In the genomic region with DNA sequence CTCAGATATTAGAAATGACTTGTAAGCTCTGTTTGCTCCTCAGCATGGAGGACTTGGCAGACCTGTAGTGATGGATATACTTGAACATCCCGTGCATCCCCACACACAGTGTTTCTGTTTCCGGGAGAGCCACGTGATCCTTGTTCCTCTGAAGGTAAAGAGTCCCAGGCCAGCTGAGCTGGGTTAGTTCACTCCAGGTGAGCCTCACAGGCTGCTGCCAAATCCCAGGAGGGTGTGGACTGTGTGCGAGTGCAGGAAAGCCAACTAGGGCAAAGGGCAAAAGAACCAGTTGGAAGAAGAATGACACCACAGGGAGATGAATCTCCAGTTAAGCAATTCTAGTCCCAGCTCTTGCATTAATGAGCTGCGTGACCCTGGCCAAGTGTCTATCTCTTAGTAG, we compare ENCODE assay signal across 18 cellular contexts. TPM values are rescaled to one million over a fixed set of nuclear protein-coding genes. Genes with fewer than 3 reads are reported as not detected.
DNase-seq lines count a peak whose midpoint lies in the region; ATAC-seq and TF ChIP-seq lines count a peak whose summit lies in the region.
"Had no signal": no experiment of that assay in that cellular context is flagged by ENCODE, and none has a peak within 500 bp of the region (broad histone marks: within the 10 kb centered on the region; RNA-seq: fewer than 3 reads in every experiment).

No MANE protein-coding gene starts in this region.

- H3K4me3 ChIP-seq in gastroesophageal sphincter (no peak overlapping the region), psoas muscle (no peak overlapping the region)
- H3K4me3 ChIP-seq: BLaER1, lung, ovary had no signal

- 63 to 64% methylated on average over 3 to 4 of the region's 5 CpGs for WGBS in gastroesophageal sphincter (ENCODE audit: low coverage in 1 of 2), 2 donors
- WGBS in psoas muscle, 3 donors, result 9 to 25% (median 12%) methylated on average over 5 of the region's 5 CpGs

- H3K27ac ChIP-seq in gastroesophageal sphincter (no peak overlapping the region), psoas muscle (peak overlapping the region; percentile 5)
- H3K27ac ChIP-seq: BLaER1, ovary had no signal

- H3K4me3 Mint-ChIP-seq in effector memory CD8-positive, alpha-beta T cell, result no peak overlapping the region
- H3K4me3 Mint-ChIP-seq: activated CD4-positive, alpha-beta T cell treated with anti-CD3 and anti-CD28 coated beads, Interleukin-2, amount 10 ng/mL, durations not matched to agents 7 days and 5 days; T-helper 17 cell had no signal

- TF ChIP-seq EP300 in gastroesophageal sphincter (IDR thresholded peaks at IDR 0.05), result no peak

- H3K27ac Mint-ChIP-seq in effector memory CD8-positive, alpha-beta T cell, result no peak overlapping the region
- H3K27ac Mint-ChIP-seq: activated CD4-positive, alpha-beta T cell treated with anti-CD3 and anti-CD28 coated beads, Interleukin-2, amount 10 ng/mL, durations not matched to agents 7 days and 5 days; T-helper 17 cell had no signal

- DNase-seq in DMS79 treated with DMSO at 0.1 percent for 48 hours (lab: John Stamatoyannopoulos, UW), result peak; percentile 13
- DNase-seq in NCI-H2196 treated with DMSO at 0.1 percent for 48 hours (lab: John Stamatoyannopoulos, UW; ENCODE audit: unreplicated experiment), result peak; percentile 74
- peak; percentile 61 to 87 for DNase-seq in psoas muscle
- no peak for DNase-seq in NCI-H748 (lab: John Stamatoyannopoulos, UW; ENCODE audit: unreplicated experiment)
- DNase-seq in effector memory CD8-positive, alpha-beta T cell, result no peak
- no peak for DNase-seq in HUDEP-2 (lab: John Stamatoyannopoulos, UW; ENCODE audit: unreplicated experiment in 76 of 76)
- DNase-seq: activated CD4-positive, alpha-beta T cell treated with anti-CD3 and anti-CD28 coated beads, Interleukin-2, amount 10 ng/mL, durations not matched to agents 7 days and 5 days; effector CD8-positive, alpha-beta T cell; GDM1; KG1; ovary; stimulated activated naive CD4-positive, alpha-beta T cell; T-helper 17 cell had no signal

- H3K4me1 ChIP-seq in gastroesophageal sphincter (peaks cover 0 to 4% (median 0%) of the 10 kb centered on the region in 3 donors), psoas muscle (peaks cover 11% of the 10 kb centered on the region)

- H3K27me3 ChIP-seq in gastroesophageal sphincter, result peaks cover 12% of the 10 kb centered on the region
- no peaks in the 10 kb centered on the region for H3K27me3 ChIP-seq in psoas muscle (ENCODE audit: insufficient read depth in 3 of 3, low read length in 2 of 3)
- H3K27me3 ChIP-seq: BLaER1, ovary had no signal

- H3K27me3 Mint-ChIP-seq in effector memory CD8-positive, alpha-beta T cell, result peaks cover 44 to 65% of the 10 kb centered on the region in 2 donors

- no peaks in the 10 kb centered on the region for H3K9me3 Mint-ChIP-seq in effector memory CD8-positive, alpha-beta T cell
- H3K9me3 Mint-ChIP-seq: activated CD4-positive, alpha-beta T cell treated with anti-CD3 and anti-CD28 coated beads, Interleukin-2, amount 10 ng/mL, durations not matched to agents 7 days and 5 days had no signal

- H3K36me3 Mint-ChIP-seq in effector memory CD8-positive, alpha-beta T cell (ENCODE audit: insufficient read depth), result no peaks in the 10 kb centered on the region

- TF ChIP-seq POLR2A in gastroesophageal sphincter (IDR thresholded peaks at IDR 0.05), result no peak

- no peaks in the 10 kb centered on the region for H3K9me3 ChIP-seq in gastroesophageal sphincter
- H3K9me3 ChIP-seq in psoas muscle, result no peaks in the 10 kb centered on the region
- H3K9me3 ChIP-seq: BLaER1, ovary had no signal

- H3K4me1 Mint-ChIP-seq in effector memory CD8-positive, alpha-beta T cell (ENCODE audit: low read depth in 2 of 2), result no peaks in the 10 kb centered on the region
- H3K4me1 Mint-ChIP-seq: activated CD4-positive, alpha-beta T cell treated with anti-CD3 and anti-CD28 coated beads, Interleukin-2, amount 10 ng/mL, durations not matched to agents 7 days and 5 days had no signal

- ATAC-seq in gastroesophageal sphincter, result peak; percentile 68
- peak; percentile 97 to 99 (median 98) for ATAC-seq in psoas muscle
- ATAC-seq in effector memory CD8-positive, alpha-beta T cell (replicated peaks), result no peak
- ATAC-seq in GM19324 (IDR thresholded peaks at IDR 0.05; ENCODE audit: low FRiP score, unreplicated experiment), result no peak
- ATAC-seq: T-helper 17 cell had no signal

- H3K36me3 ChIP-seq in gastroesophageal sphincter, result no peaks in the 10 kb centered on the region
- H3K36me3 ChIP-seq in psoas muscle (ENCODE audit: insufficient read depth in 1 of 2, low read depth in 1 of 2), result no peaks in the 10 kb centered on the region
- H3K36me3 ChIP-seq: BLaER1, ovary had no signal

- no peak for TF ChIP-seq CTCF in gastroesophageal sphincter (IDR thresholded peaks at IDR 0.05)
- TF ChIP-seq CTCF in psoas muscle (IDR thresholded peaks at IDR 0.05), result no peak

- intact Hi-C loops in psoas muscle (cut with DNase I), result loop anchor here in 1 of 2 donors (5.0 kb wide), 1 partner anchor 59 kb away; no protein-coding TSS in a partner anchor

RNA-seq across cellular contexts. Expression of a gene that starts 10.4 kb away (rescaled TPM):
- 10 to 100 TPM; 46.8 to 85.6 (median 82.5) TPM for total RNA-seq in gastroesophageal sphincter
- 100 to 1,000 TPM in 2 of 4 donors, 10 to 100 TPM in 2; 65.2 to 104 (median 98.9) TPM for total RNA-seq in psoas muscle
- polyA plus RNA-seq in psoas muscle, result 100 to 1,000 TPM; 144 to 280 (median 234) TPM

RNA-seq across cellular contexts. Expression of a gene that starts 26.6 kb away (rescaled TPM):
- 10 to 100 TPM in 1 of 4 donors, 1 to 10 TPM in 3; 5.1 to 10.5 (median 7.2) TPM for total RNA-seq in gastroesophageal sphincter
- 10 to 100 TPM; 31.3 to 90.4 (median 43.0) TPM for total RNA-seq in psoas muscle
- 10 to 100 TPM; 12.1 to 32.5 (median 27.3) TPM for polyA plus RNA-seq in psoas muscle

RNA-seq across cellular contexts. Expression of a gene that starts 47.9 kb away (rescaled TPM):
- under 1 TPM in 1 of 4 donors, not detected in 3; 0.27 TPM for total RNA-seq in gastroesophageal sphincter
- 1 to 10 TPM; 1.4 to 6.1 (median 3.9) TPM for total RNA-seq in psoas muscle
- under 1 TPM; 0.48 to 0.84 (median 0.68) TPM for polyA plus RNA-seq in psoas muscle
- total RNA-seq: activated CD4-positive, alpha-beta T cell treated with anti-CD3 and anti-CD28 coated beads, Interleukin-2, amount 10 ng/mL, durations not matched to agents 7 days and 5 days; OCI-LY7; T-helper 17 cell had no signal

Comparison
In these comparisons a context has a peak if more than half of its experiments do, and no peak if none do; other contexts are left out.
1. DNase-seq: peak in DMS79 treated with DMSO at 0.1 percent for 48 hours (single experiment), NCI-H2196 treated with DMSO at 0.1 percent for 48 hours (single experiment) and psoas muscle (2 of 2); none in NCI-H748 (single experiment), effector memory CD8-positive, alpha-beta T cell (0 of 3) and HUDEP-2 (0 of 76).
2. ATAC-seq: peak in gastroesophageal sphincter (single experiment) and psoas muscle (4 of 4); none in effector memory CD8-positive, alpha-beta T cell (single experiment) and GM19324 (single experiment).